1 cellular context compared by ENCODE assay signal in genomic region chr14:88044782-88045446, GRCh38.
TF ChIP-seq lines count a peak whose summit lies in the region.

No MANE protein-coding gene starts in this region.

TF ChIP-seq in liver, 16 proteins besides CTCF, POLR2A, EP300 and RAD21 (continued from another document):
- TF ChIP-seq REST (IDR thresholded peaks at IDR 0.05) = no peak
- no peak for TF ChIP-seq NR2F2 (IDR thresholded peaks at IDR 0.05)
- peak in 1 of 2 donors; percentile 82 for TF ChIP-seq EGR1 (IDR thresholded peaks at IDR 0.05; ENCODE audit: low read depth in 2 of 2)
- no peak for TF ChIP-seq SP1 (IDR thresholded peaks at IDR 0.05)
- TF ChIP-seq FOXA1 (IDR thresholded peaks at IDR 0.05) = peak; percentile 47
- no peak for TF ChIP-seq GABPA (IDR thresholded peaks at IDR 0.05 in 1 of 2, conservative IDR thresholded peaks at IDR 0.05 in 1 of 2)
- TF ChIP-seq FOXA2 (IDR thresholded peaks at IDR 0.05) = no peak
- peak; percentile 55 to 75 for TF ChIP-seq HNF4A (conservative IDR thresholded peaks at IDR 0.05)
- peak; percentile 78 for TF ChIP-seq MAX (IDR thresholded peaks at IDR 0.05)
- TF ChIP-seq JUND (IDR thresholded peaks at IDR 0.05) = peak; percentile 63 to 70
- TF ChIP-seq HNF4G (IDR thresholded peaks at IDR 0.05) = peak; percentile 17
TF ChIP-seq in liver: peak in this region for 8.
